14 cellular contexts compared by ENCODE assay signal in genomic region chr14:35261774-35262173, GRCh38. TPM values are rescaled to one million over a fixed set of nuclear protein-coding genes. Genes with fewer than 3 reads are reported as not detected.
DNase-seq lines count a peak whose midpoint lies in the region; ATAC-seq, FAIRE-seq and TF ChIP-seq lines count a peak whose summit lies in the region.
"Had no signal": no experiment of that assay in that cellular context is flagged by ENCODE, and none has a peak within 500 bp of the region (broad histone marks: within the 10 kb centered on the region; RNA-seq: fewer than 3 reads in every experiment).

No MANE protein-coding gene starts in this region.

- no TSS peak for BruUV-seq in mammary epithelial cell (replicated peaks; lab: Mats Ljungman, UMichigan)

- DNase-seq in activated CD4-positive, alpha-beta T cell treated with anti-CD3 and anti-CD28 coated beads for 36 hours = no peak
- no peak for DNase-seq in activated CD4-positive, alpha-beta T cell treated with anti-CD3 and anti-CD28 coated beads for 1 hour
- DNase-seq in astrocyte (ENCODE audit: low read depth) (no peak), immature natural killer cell (peak in 2 of 3 donors; percentile 16 to 33), stromal cell of bone marrow (ENCODE audit: low read depth) (peak; percentile 15), mammary epithelial cell (no peak), HUDEP-2 (lab: John Stamatoyannopoulos, UW; ENCODE audit: unreplicated experiment in 76 of 76) (no peak)
- no peak for DNase-seq in stimulated activated CD4-positive, alpha-beta T cell treated with anti-CD3 and anti-CD28 coated beads, Interleukin-4, amount 100 ng/mL, for 4 hours
- DNase-seq: activated CD8-positive, alpha-beta memory T cell treated with anti-CD3 and anti-CD28 coated beads, Interleukin-2, amount 50 U/mL, for 4 hours; NCI-H1105 treated with DMSO at 0.1 percent for 48 hours; T-helper 9 cell had no signal

- H3K4me3 Mint-ChIP-seq in activated CD4-positive, alpha-beta T cell treated with anti-CD3 and anti-CD28 coated beads for 36 hours = no peak overlapping the region
- H3K4me3 Mint-ChIP-seq in astrocyte (ENCODE audit: unreplicated experiment) (no peak overlapping the region), immature natural killer cell (no peak overlapping the region)

- no peaks in the 10 kb centered on the region for H3K36me3 ChIP-seq in astrocyte (ENCODE audit: insufficient read depth, low read length)
- no peaks in the 10 kb centered on the region for H3K36me3 ChIP-seq in mammary epithelial cell (ENCODE audit: insufficient read depth, low read length)
- H3K36me3 ChIP-seq: neutrophil had no signal

- H3K79me2 ChIP-seq in astrocyte (ENCODE audit: insufficient read depth, low read length) (no peaks in the 10 kb centered on the region), mammary epithelial cell (ENCODE audit: insufficient read depth, low read length) (no peaks in the 10 kb centered on the region)

- H2AFZ ChIP-seq in astrocyte (ENCODE audit: low read depth, low read length) = no peak overlapping the region
- H2AFZ ChIP-seq in mammary epithelial cell (ENCODE audit: low read depth, low read length) = no peak overlapping the region

- peaks cover 3% of the 10 kb centered on the region for H3K4me1 ChIP-seq in astrocyte (ENCODE audit: insufficient read depth, low read length)
- H3K4me1 ChIP-seq in mammary epithelial cell (ENCODE audit: insufficient read depth, low read length) = no peaks in the 10 kb centered on the region

- 97% methylated on average over 2 of the region's 2 CpGs for WGBS in mammary epithelial cell (ENCODE audit: low coverage, missing lambda C conversion rate)

- peaks cover 5% of the 10 kb centered on the region for H3K4me1 Mint-ChIP-seq in activated CD4-positive, alpha-beta T cell treated with anti-CD3 and anti-CD28 coated beads for 36 hours
- peaks cover 3% of the 10 kb centered on the region for H3K4me1 Mint-ChIP-seq in astrocyte (ENCODE audit: low read depth, unreplicated experiment)
- H3K4me1 Mint-ChIP-seq in immature natural killer cell = no peaks in the 10 kb centered on the region

- H3K9me3 ChIP-seq in astrocyte (ENCODE audit: insufficient read depth, low read depth, low read length) (no peaks in the 10 kb centered on the region), mammary epithelial cell (replicated peaks; ENCODE audit: insufficient read depth, low read length) (no peaks in the 10 kb centered on the region)
- H3K9me3 ChIP-seq: neutrophil had no signal

- CTCF ChIA-PET in activated CD4-positive, alpha-beta T cell treated with anti-CD3 and anti-CD28 coated beads for 36 hours (lab: Charles Lee) = interaction anchor here (1.1 to 1.9 kb wide), 6 partner anchors 9 to 151 kb away, joined by 3 to 7 read pairs (median 3); no protein-coding TSS in a partner anchor
- CTCF ChIA-PET in mammary epithelial cell (lab: Charles Lee; ENCODE audit: low non-redundant PET) = no interaction called here

- in situ Hi-C loops in mammary epithelial cell (cut with MboI; ENCODE audit: low sequenced_read_pairs in 2 of 2) = no loop called here

- H3K27me3 ChIP-seq in astrocyte (ENCODE audit: insufficient read depth, low read length) (no peaks in the 10 kb centered on the region), mammary epithelial cell (ENCODE audit: insufficient read depth, low read length) (no peaks in the 10 kb centered on the region)
- H3K27me3 ChIP-seq: neutrophil had no signal

- TF ChIP-seq CTCF in astrocyte (IDR thresholded peaks at IDR 0.05; ENCODE audit: insufficient read depth, low read depth, low read length) (peak; percentile 3), mammary epithelial cell (conservative IDR thresholded peaks at IDR 0.05 in 1 of 2, IDR thresholded peaks at IDR 0.05 in 1 of 2; ENCODE audit: extremely low read depth in 1 of 2, insufficient read depth in 1 of 2, low read depth in 1 of 2, low read length in 2 of 2) (no peak)

- intact Hi-C loops in activated CD4-positive, alpha-beta T cell treated with anti-CD3 and anti-CD28 coated beads for 36 hours (cut with DNase I, micrococcal nuclease) = no loop called here
- intact Hi-C loops in mammary epithelial cell (cut with micrococcal nuclease) = no loop called here

- H4K20me1 ChIP-seq in astrocyte (ENCODE audit: insufficient read depth, low read length) = no peaks in the 10 kb centered on the region
- no peaks in the 10 kb centered on the region for H4K20me1 ChIP-seq in mammary epithelial cell (ENCODE audit: insufficient read depth, low read length)

- dilution Hi-C loops in mammary epithelial cell (cut with HindIII; ENCODE audit: low sequenced_read_pairs) = no loop called here

- no peaks in the 10 kb centered on the region for H3K27me3 Mint-ChIP-seq in activated CD4-positive, alpha-beta T cell treated with anti-CD3 and anti-CD28 coated beads for 36 hours
- H3K27me3 Mint-ChIP-seq in astrocyte (ENCODE audit: low read depth, unreplicated experiment) = no peaks in the 10 kb centered on the region
- peaks cover 0 to 2% (median 0%) of the 10 kb centered on the region in 3 donors for H3K27me3 Mint-ChIP-seq in immature natural killer cell (ENCODE audit: low read depth in 3 of 3)

- POLR2A ChIA-PET in activated CD4-positive, alpha-beta T cell treated with anti-CD3 and anti-CD28 coated beads for 36 hours (lab: Charles Lee) = interaction anchor here (0.5 kb wide), 1 partner anchor 17 kb away, joined by 5 read pairs; no protein-coding TSS in a partner anchor

- H3K9ac ChIP-seq in astrocyte (ENCODE audit: low read length) (no peak overlapping the region), mammary epithelial cell (ENCODE audit: insufficient read depth, low read length) (no peak overlapping the region)

- ATAC-seq in activated CD4-positive, alpha-beta T cell treated with anti-CD3 and anti-CD28 coated beads for 36 hours = peak; percentile 36
- ATAC-seq: A549 had no signal

- FAIRE-seq in astrocyte (lab: Jason Lieb, UNC) = no peak
- FAIRE-seq: A549, G401.6 had no signal

- H3K4me3 ChIP-seq in astrocyte (ENCODE audit: insufficient read depth, low read depth, low read length) (no peak overlapping the region), mammary epithelial cell (replicated peaks in 1 of 3; ENCODE audit: insufficient read depth in 1 of 3, low read depth in 2 of 3, low read length in 3 of 3) (no peak overlapping the region)
- H3K4me3 ChIP-seq: A549 had no signal

- no peak overlapping the region for H3K27ac Mint-ChIP-seq in activated CD4-positive, alpha-beta T cell treated with anti-CD3 and anti-CD28 coated beads for 36 hours
- H3K27ac Mint-ChIP-seq in astrocyte (ENCODE audit: unreplicated experiment) = no peak overlapping the region
- H3K27ac Mint-ChIP-seq in immature natural killer cell = peak overlapping the region in 2 of 6 donors; percentile 49 to 76

- peaks cover 10% of the 10 kb centered on the region for H3K36me3 Mint-ChIP-seq in activated CD4-positive, alpha-beta T cell treated with anti-CD3 and anti-CD28 coated beads for 36 hours (ENCODE audit: low read depth)
- H3K36me3 Mint-ChIP-seq in astrocyte (ENCODE audit: low read depth, unreplicated experiment) = peaks cover 7% of the 10 kb centered on the region
- peaks cover 0 to 15% (median 14%) of the 10 kb centered on the region in 3 donors for H3K36me3 Mint-ChIP-seq in immature natural killer cell

- H3K27ac ChIP-seq in astrocyte (ENCODE audit: low read depth, low read length) (no peak overlapping the region), mammary epithelial cell (ENCODE audit: insufficient read depth, low read depth, low read length) (no peak overlapping the region)
- H3K27ac ChIP-seq: A549, neutrophil had no signal

- H3K4me2 ChIP-seq in astrocyte (ENCODE audit: low read length) (no peak overlapping the region), mammary epithelial cell (ENCODE audit: insufficient read depth, low read depth, low read length) (no peak overlapping the region)
- H3K4me2 ChIP-seq: A549 had no signal

- no peaks in the 10 kb centered on the region for H3K9me3 Mint-ChIP-seq in activated CD4-positive, alpha-beta T cell treated with anti-CD3 and anti-CD28 coated beads for 36 hours (ENCODE audit: low read depth)
- H3K9me3 Mint-ChIP-seq in astrocyte (ENCODE audit: unreplicated experiment) (no peaks in the 10 kb centered on the region), immature natural killer cell (no peaks in the 10 kb centered on the region)

RNA-seq across cellular contexts. Expression of gene PSMA6, which starts 30.4 kb away (rescaled TPM):
- 100 to 1,000 TPM; 374 to 425 TPM for total RNA-seq in activated CD4-positive, alpha-beta T cell treated with anti-CD3 and anti-CD28 coated beads for 36 hours
- total RNA-seq in astrocyte (210 and 225 TPM in 2 replicates), mammary epithelial cell (100 to 1,000 TPM; 128 to 181 TPM)
- polyA plus RNA-seq in immature natural killer cell (100 to 1,000 TPM; 402 to 658 (median 537) TPM), mammary epithelial cell (193 TPM)
- 165 TPM for polyA minus RNA-seq in mammary epithelial cell

Comparison
In these comparisons a context has a peak if more than half of its experiments do, and no peak if none do; other contexts are left out.
1. DNase-seq: peak in immature natural killer cell (2 of 3) and stromal cell of bone marrow (single experiment); none in activated CD4-positive, alpha-beta T cell treated with anti-CD3 and anti-CD28 coated beads for 36 hours (single experiment), activated CD4-positive, alpha-beta T cell treated with anti-CD3 and anti-CD28 coated beads for 1 hour (single experiment), astrocyte (single experiment), mammary epithelial cell (single experiment), stimulated activated CD4-positive, alpha-beta T cell treated with anti-CD3 and anti-CD28 coated beads, Interleukin-4, amount 100 ng/mL, for 4 hours (0 of 2) and HUDEP-2 (0 of 76).